ENCODE assay signal across 8 cellular contexts in the genomic region with DNA sequence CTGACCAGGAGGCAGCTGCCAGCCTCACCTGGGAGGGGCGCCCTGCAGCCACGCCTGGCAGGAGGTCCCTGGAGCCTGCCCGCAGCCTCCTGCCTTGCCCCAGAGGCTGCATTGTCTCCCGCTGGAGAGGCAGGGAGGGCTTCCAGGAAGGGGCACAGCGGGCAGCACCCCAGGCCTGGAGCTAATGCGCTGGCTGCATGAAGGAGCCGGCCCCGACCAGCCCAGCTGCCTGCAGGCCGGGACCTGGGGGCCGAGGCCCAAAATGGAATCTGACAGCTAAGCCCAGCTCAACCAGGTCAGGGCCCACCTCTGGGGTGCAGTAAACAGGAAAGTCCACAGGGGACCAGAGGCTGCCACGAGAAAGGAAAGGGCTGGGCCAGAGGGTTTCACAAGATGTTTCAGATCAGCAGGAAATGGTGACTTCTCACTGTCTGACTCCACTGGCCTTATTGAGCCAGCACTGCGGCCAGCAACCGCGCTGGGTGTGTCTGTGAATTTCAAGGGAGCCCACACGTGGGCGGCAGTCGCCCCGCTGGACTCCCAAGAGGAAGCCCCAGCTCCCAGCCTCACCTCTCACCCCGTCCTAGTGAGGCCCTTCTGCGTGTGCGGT. TPM values are rescaled to one million over a fixed set of nuclear protein-coding genes. Genes with fewer than 3 reads are reported as not detected.
A peak's percentile ranks its signal among the peaks of the same experiment; 100 is the strongest.
DNase-seq lines count a peak whose midpoint lies in the region; ATAC-seq and TF ChIP-seq lines count a peak whose summit lies in the region.

No MANE protein-coding gene starts in this region.

- DNase-seq in CD1c-positive myeloid dendritic cell (ENCODE audit: extremely low spot score) (peak; percentile 98), brain microvascular endothelial cell (peak; percentile 65)
- DNase-seq in effector memory CD4-positive, alpha-beta T cell: no peak
- DNase-seq in activated T-cell treated with anti-CD3 and anti-CD28 coated beads, Interleukin-2, amount 50 U/mL, for 72 hours: no peak
- DNase-seq in stimulated activated naive CD4-positive, alpha-beta T cell treated with Interleukin-2 at 50 U/mL for 16 hours (lab: John Stamatoyannopoulos, UW): no peak

- H3K4me3 Mint-ChIP-seq in activated T-cell treated with anti-CD3 and anti-CD28 coated beads, Interleukin-2, amount 50 U/mL, for 72 hours: no peak overlapping the region

- peak; percentile 36 for TF ChIP-seq CTCF in brain microvascular endothelial cell (IDR thresholded peaks at IDR 0.05; ENCODE audit: low read depth, low read length, missing control alignments)

- H3K9me3 Mint-ChIP-seq in activated T-cell treated with anti-CD3 and anti-CD28 coated beads, Interleukin-2, amount 50 U/mL, for 72 hours: peaks cover 1 to 2% of the 10 kb centered on the region in 2 donors

- no peaks in the 10 kb centered on the region for H3K36me3 Mint-ChIP-seq in activated T-cell treated with anti-CD3 and anti-CD28 coated beads, Interleukin-2, amount 50 U/mL, for 72 hours (ENCODE audit: insufficient read depth in 2 of 2)

- peaks cover 32% of the 10 kb centered on the region for H3K4me1 ChIP-seq in mesodermal cell (ENCODE audit: control insufficient read depth, insufficient read depth, low read length, poor library complexity, severe bottlenecking)
- H3K4me1 ChIP-seq in effector memory CD4-positive, alpha-beta T cell (ENCODE audit: control insufficient read depth, insufficient read depth, low read length, poor library complexity, severe bottlenecking): no peaks in the 10 kb centered on the region

- H3K36me3 ChIP-seq in brain microvascular endothelial cell (replicated peaks): no peaks in the 10 kb centered on the region
- H3K36me3 ChIP-seq in mesodermal cell (ENCODE audit: control insufficient read depth, insufficient read depth, low read length): no peaks in the 10 kb centered on the region
- no peaks in the 10 kb centered on the region for H3K36me3 ChIP-seq in effector memory CD4-positive, alpha-beta T cell (ENCODE audit: control insufficient read depth, insufficient read depth, low read length)

- 78 to 81% methylated on average over 21 of the region's 21 CpGs for WGBS in mesodermal cell (ENCODE audit: insufficient coverage in 2 of 2), 2 experiments

- peak; percentile 61 for ATAC-seq in HG02938 (IDR thresholded peaks at IDR 0.05; ENCODE audit: unreplicated experiment)
- ATAC-seq in activated T-cell treated with anti-CD3 and anti-CD28 coated beads, Interleukin-2, amount 50 U/mL, for 72 hours (replicated peaks in 1 of 2): no peak
- no peak for ATAC-seq in HG02970 (IDR thresholded peaks at IDR 0.05; ENCODE audit: low FRiP score, unreplicated experiment)

- H3K27ac ChIP-seq in brain microvascular endothelial cell: no peak overlapping the region
- H3K27ac ChIP-seq in mesodermal cell (ENCODE audit: low read depth, low read length, severe bottlenecking): peak overlapping the region; percentile 23
- H3K27ac ChIP-seq in effector memory CD4-positive, alpha-beta T cell (ENCODE audit: insufficient read depth, low read length, poor library complexity, severe bottlenecking): no peak overlapping the region

- no peaks in the 10 kb centered on the region for H3K27me3 Mint-ChIP-seq in activated T-cell treated with anti-CD3 and anti-CD28 coated beads, Interleukin-2, amount 50 U/mL, for 72 hours (ENCODE audit: low read depth)

- peaks cover 12% of the 10 kb centered on the region for H3K9me3 ChIP-seq in mesodermal cell (ENCODE audit: control insufficient read depth, low read length)
- H3K9me3 ChIP-seq in effector memory CD4-positive, alpha-beta T cell (ENCODE audit: control insufficient read depth, low read length): no peaks in the 10 kb centered on the region

- in situ Hi-C loops in brain microvascular endothelial cell (cut with HindIII; ENCODE audit: low pct_ligation_motif_present, low sequenced_read_pairs): no loop called here

- no peaks in the 10 kb centered on the region for H3K4me1 Mint-ChIP-seq in activated T-cell treated with anti-CD3 and anti-CD28 coated beads, Interleukin-2, amount 50 U/mL, for 72 hours (ENCODE audit: low read depth)

- no peak overlapping the region for H3K4me3 ChIP-seq in brain microvascular endothelial cell (ENCODE audit: low read depth, low read length)
- no peak overlapping the region for H3K4me3 ChIP-seq in mesodermal cell (ENCODE audit: extremely low read depth, insufficient read depth, low read length, poor library complexity, severe bottlenecking)
- no peak overlapping the region for H3K4me3 ChIP-seq in effector memory CD4-positive, alpha-beta T cell (ENCODE audit: insufficient read depth, low read depth, low read length, poor library complexity, severe bottlenecking)

- no peak overlapping the region for H3K27ac Mint-ChIP-seq in activated T-cell treated with anti-CD3 and anti-CD28 coated beads, Interleukin-2, amount 50 U/mL, for 72 hours

- no peaks in the 10 kb centered on the region for H3K27me3 ChIP-seq in brain microvascular endothelial cell (replicated peaks)
- H3K27me3 ChIP-seq in effector memory CD4-positive, alpha-beta T cell (replicated peaks; ENCODE audit: control insufficient read depth, insufficient read depth, low read length, poor library complexity, severe bottlenecking): no peaks in the 10 kb centered on the region

RNA-seq across cellular contexts. Expression of a gene that starts 18.6 kb away (rescaled TPM):
- 65.5 TPM for polyA plus RNA-seq in mesodermal cell (2013, experiment 1 of 2)
- polyA plus RNA-seq in mesodermal cell (2013, experiment 2 of 2): 44.0 TPM
- total RNA-seq in activated T-cell treated with anti-CD3 and anti-CD28 coated beads, Interleukin-2, amount 50 U/mL, for 72 hours: 10 to 100 TPM; 71.6 to 84.2 TPM

Comparison
In these comparisons a context has a peak if more than half of its experiments do, and no peak if none do; other contexts are left out.
1. DNase-seq: peak in CD1c-positive myeloid dendritic cell (single experiment) and brain microvascular endothelial cell (single experiment); none in effector memory CD4-positive, alpha-beta T cell (0 of 3), activated T-cell treated with anti-CD3 and anti-CD28 coated beads, Interleukin-2, amount 50 U/mL, for 72 hours (0 of 2) and stimulated activated naive CD4-positive, alpha-beta T cell treated with Interleukin-2 at 50 U/mL for 16 hours (single experiment).